In genomic region chr9:115018547-115019435, GRCh38 we compare ENCODE assay signal across 13 cellular contexts.
DNase-seq lines count a peak whose midpoint lies in the region; ATAC-seq, FAIRE-seq and TF ChIP-seq lines count a peak whose summit lies in the region.
"Had no signal": no experiment of that assay in that cellular context is flagged by ENCODE, and none has a peak within 500 bp of the region (broad histone marks: within the 10 kb centered on the region; RNA-seq: fewer than 3 reads in every experiment).

No MANE protein-coding gene starts in this region.

- H3K4me3 Mint-ChIP-seq in activated naive CD8-positive, alpha-beta T cell treated with anti-CD3 and anti-CD28 coated beads, Interleukin-2, amount 50 U/mL, for 24 hours, result no peak overlapping the region
- H3K4me3 Mint-ChIP-seq in activated T-cell treated with anti-CD3 and anti-CD28 coated beads, Interleukin-2, amount 50 U/mL, for 4 hours, result no peak overlapping the region
- H3K4me3 Mint-ChIP-seq: activated CD4-positive, alpha-beta T cell treated with anti-CD3 and anti-CD28 coated beads, Interleukin-2, amount 10 ng/mL, durations not matched to agents 7 days and 5 days had no signal

- no peaks in the 10 kb centered on the region for H3K9me3 ChIP-seq in stomach

- peaks cover 26% of the 10 kb centered on the region for H3K4me1 Mint-ChIP-seq in activated naive CD8-positive, alpha-beta T cell treated with anti-CD3 and anti-CD28 coated beads, Interleukin-2, amount 50 U/mL, for 24 hours
- H3K4me1 Mint-ChIP-seq in activated T-cell treated with anti-CD3 and anti-CD28 coated beads, Interleukin-2, amount 50 U/mL, for 4 hours (ENCODE audit: low read depth), result peaks cover 10% of the 10 kb centered on the region

- 45 to 70% (median 57%) methylated on average over 8 of the region's 8 CpGs for WGBS in stomach, 5 donors

- intact Hi-C loops in stomach (cut with DNase I; ENCODE audit: low total_unique reads), result no loop called here

- no peaks in the 10 kb centered on the region for H3K9me3 Mint-ChIP-seq in activated naive CD8-positive, alpha-beta T cell treated with anti-CD3 and anti-CD28 coated beads, Interleukin-2, amount 50 U/mL, for 24 hours
- H3K9me3 Mint-ChIP-seq in activated T-cell treated with anti-CD3 and anti-CD28 coated beads, Interleukin-2, amount 50 U/mL, for 4 hours, result no peaks in the 10 kb centered on the region
- H3K9me3 Mint-ChIP-seq: activated CD4-positive, alpha-beta T cell treated with anti-CD3 and anti-CD28 coated beads, Interleukin-2, amount 10 ng/mL, durations not matched to agents 7 days and 5 days had no signal

- no peak overlapping the region for H3K4me3 ChIP-seq in stomach
- H3K4me3 ChIP-seq: SK-N-MC had no signal

- ATAC-seq in activated naive CD8-positive, alpha-beta T cell treated with anti-CD3 and anti-CD28 coated beads, Interleukin-2, amount 50 U/mL, for 24 hours, result peak; percentile 79
- ATAC-seq in HG02852 (IDR thresholded peaks at IDR 0.05; ENCODE audit: unreplicated experiment), result no peak
- ATAC-seq in activated T-cell treated with anti-CD3 and anti-CD28 coated beads, Interleukin-2, amount 50 U/mL, for 4 hours, result no peak

- no peaks in the 10 kb centered on the region for H3K36me3 Mint-ChIP-seq in activated naive CD8-positive, alpha-beta T cell treated with anti-CD3 and anti-CD28 coated beads, Interleukin-2, amount 50 U/mL, for 24 hours (ENCODE audit: low read depth)
- H3K36me3 Mint-ChIP-seq in activated T-cell treated with anti-CD3 and anti-CD28 coated beads, Interleukin-2, amount 50 U/mL, for 4 hours (ENCODE audit: insufficient read depth), result no peaks in the 10 kb centered on the region

- peaks cover 0 to 12% (median 0%) of the 10 kb centered on the region in 4 donors for H3K4me1 ChIP-seq in stomach

- TF ChIP-seq POLR2A in stomach (IDR thresholded peaks at IDR 0.05), result no peak
- no peak for TF ChIP-seq POLR2A in GM12892 (IDR thresholded peaks at IDR 0.05; ENCODE audit: low read depth, low read length)

- peaks cover 13% of the 10 kb centered on the region for H3K27me3 Mint-ChIP-seq in activated naive CD8-positive, alpha-beta T cell treated with anti-CD3 and anti-CD28 coated beads, Interleukin-2, amount 50 U/mL, for 24 hours
- no peaks in the 10 kb centered on the region for H3K27me3 Mint-ChIP-seq in activated T-cell treated with anti-CD3 and anti-CD28 coated beads, Interleukin-2, amount 50 U/mL, for 4 hours (ENCODE audit: low read depth)
- H3K27me3 Mint-ChIP-seq: activated CD4-positive, alpha-beta T cell treated with anti-CD3 and anti-CD28 coated beads, Interleukin-2, amount 10 ng/mL, durations not matched to agents 7 days and 5 days had no signal

- peaks cover 0 to 30% (median 10%) of the 10 kb centered on the region in 4 donors for H3K36me3 ChIP-seq in stomach

- no peak for FAIRE-seq in GM12892 (lab: Jason Lieb, UNC)
- FAIRE-seq: D721Med, keratinocyte had no signal

- no peaks in the 10 kb centered on the region for H3K27me3 ChIP-seq in stomach

- peak overlapping the region in 4 of 5 donors; percentile 35 to 76 (median 57) for H3K27ac ChIP-seq in stomach
- H3K27ac ChIP-seq: SK-N-MC had no signal

- peak; percentile 65 for TF ChIP-seq EP300 in stomach (IDR thresholded peaks at IDR 0.05)

- no peak for TF ChIP-seq CTCF in stomach (IDR thresholded peaks at IDR 0.05)

- H3K27ac Mint-ChIP-seq in activated naive CD8-positive, alpha-beta T cell treated with anti-CD3 and anti-CD28 coated beads, Interleukin-2, amount 50 U/mL, for 24 hours, result peak overlapping the region; percentile 28
- H3K27ac Mint-ChIP-seq: activated CD4-positive, alpha-beta T cell treated with anti-CD3 and anti-CD28 coated beads, Interleukin-2, amount 10 ng/mL, durations not matched to agents 7 days and 5 days had no signal

- DNase-seq in GM03348 (ENCODE audit: low spot score) (peak; percentile 62), kidney glomerular epithelial cell (lab: John Stamatoyannopoulos, UW) (peak; percentile 61), stomach (no peak), GM12892 (ENCODE audit: insufficient read length) (no peak), NCI-H2081 (lab: John Stamatoyannopoulos, UW) (no peak)
- no peak for DNase-seq in activated naive CD8-positive, alpha-beta T cell treated with anti-CD3 and anti-CD28 coated beads, Interleukin-2, amount 50 U/mL, for 24 hours
- no peak for DNase-seq in activated T-cell treated with anti-CD3 and anti-CD28 coated beads, Interleukin-2, amount 50 U/mL, for 4 hours
- DNase-seq: activated CD4-positive, alpha-beta T cell treated with anti-CD3 and anti-CD28 coated beads, Interleukin-2, amount 10 ng/mL, durations not matched to agents 7 days and 5 days; NCI-H69 had no signal

Comparison
In these comparisons a context has a peak if more than half of its experiments do, and no peak if none do; other contexts are left out.
1. DNase-seq: peak in GM03348 (single experiment) and kidney glomerular epithelial cell (single experiment); none in activated naive CD8-positive, alpha-beta T cell treated with anti-CD3 and anti-CD28 coated beads, Interleukin-2, amount 50 U/mL, for 24 hours (single experiment), stomach (single experiment), GM12892 (single experiment), activated T-cell treated with anti-CD3 and anti-CD28 coated beads, Interleukin-2, amount 50 U/mL, for 4 hours (single experiment) and NCI-H2081 (0 of 2).